Comparison of ENCODE assay signal across 9 cellular contexts in the genomic region with DNA sequence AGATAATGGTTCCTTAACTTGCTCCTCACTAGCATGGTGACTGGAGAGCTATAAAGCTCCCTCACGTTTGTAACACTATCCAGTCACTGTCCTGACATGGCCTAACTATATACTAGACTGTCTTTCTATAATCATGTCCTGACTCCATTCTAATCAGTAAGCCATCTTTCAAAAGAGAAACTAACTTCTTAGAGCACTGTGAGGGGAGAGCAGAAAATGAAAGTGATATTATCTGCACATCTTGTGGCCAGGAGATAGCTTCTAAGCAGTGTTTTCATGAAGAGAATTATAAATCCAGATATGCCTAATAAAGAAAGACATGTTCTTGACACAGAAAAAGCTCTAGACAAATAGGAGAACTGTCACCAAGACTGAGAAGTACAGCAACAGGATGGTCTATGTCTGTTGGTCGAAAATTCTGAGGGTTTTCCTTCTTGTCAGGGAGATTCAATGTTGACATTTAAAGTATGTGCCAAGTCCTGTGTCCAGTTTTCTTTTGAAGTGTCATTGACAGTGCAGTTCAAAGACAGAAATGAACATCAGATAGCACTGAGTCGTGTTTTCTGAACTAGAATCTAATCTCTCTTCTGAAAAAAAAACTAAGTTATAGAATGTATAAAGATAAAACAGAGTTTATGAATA.
DNase-seq lines count a peak whose midpoint lies in the region; ATAC-seq and TF ChIP-seq lines count a peak whose summit lies in the region.
"Had no signal": no experiment of that assay in that cellular context is flagged by ENCODE, and none has a peak within 500 bp of the region (broad histone marks: within the 10 kb centered on the region; RNA-seq: fewer than 3 reads in every experiment).

No MANE protein-coding gene starts in this region.

- H3K27ac ChIP-seq in dorsolateral prefrontal cortex, result peak overlapping the region in 3 of 59 donors; percentile 14 to 39 (median 20)

- H3K4me3 ChIP-seq in dorsolateral prefrontal cortex, result no peak overlapping the region

- DNase-seq in EL (peak; percentile 9), SK-N-DZ (ENCODE audit: low spot score) (peak; percentile 34), putamen (ENCODE audit: low spot score) (no peak), NCI-H226 (no peak), dorsolateral prefrontal cortex (no peak)
- no peak for DNase-seq in stimulated activated naive CD4-positive, alpha-beta T cell (lab: John Stamatoyannopoulos, UW)
- DNase-seq: NCI-H2029 treated with DMSO at 0.1 percent for 48 hours had no signal

- no peaks in the 10 kb centered on the region for H3K27me3 ChIP-seq in dorsolateral prefrontal cortex

- ATAC-seq in GM19397 (IDR thresholded peaks at IDR 0.05; ENCODE audit: unreplicated experiment) (peak; percentile 98), HG03060 (IDR thresholded peaks at IDR 0.05; ENCODE audit: low read depth, unreplicated experiment) (peak; percentile 97)

- no peak for TF ChIP-seq CTCF in dorsolateral prefrontal cortex (IDR thresholded peaks at IDR 0.05 in 54 of 56, conservative IDR thresholded peaks at IDR 0.05 in 2 of 56; ENCODE audit: low read depth in 1 of 56, partially characterized antibody in 56 of 56)

- intact Hi-C loops in dorsolateral prefrontal cortex (cut with DNase I), result no loop called here

Comparison
In these comparisons a context has a peak if more than half of its experiments do, and no peak if none do; other contexts are left out.
1. DNase-seq: peak in EL (single experiment) and SK-N-DZ (single experiment); none in putamen (single experiment), NCI-H226 (single experiment), stimulated activated naive CD4-positive, alpha-beta T cell (0 of 6) and dorsolateral prefrontal cortex (0 of 10).